Comparison of ENCODE assay signal across 28 cellular contexts in the genomic region with DNA sequence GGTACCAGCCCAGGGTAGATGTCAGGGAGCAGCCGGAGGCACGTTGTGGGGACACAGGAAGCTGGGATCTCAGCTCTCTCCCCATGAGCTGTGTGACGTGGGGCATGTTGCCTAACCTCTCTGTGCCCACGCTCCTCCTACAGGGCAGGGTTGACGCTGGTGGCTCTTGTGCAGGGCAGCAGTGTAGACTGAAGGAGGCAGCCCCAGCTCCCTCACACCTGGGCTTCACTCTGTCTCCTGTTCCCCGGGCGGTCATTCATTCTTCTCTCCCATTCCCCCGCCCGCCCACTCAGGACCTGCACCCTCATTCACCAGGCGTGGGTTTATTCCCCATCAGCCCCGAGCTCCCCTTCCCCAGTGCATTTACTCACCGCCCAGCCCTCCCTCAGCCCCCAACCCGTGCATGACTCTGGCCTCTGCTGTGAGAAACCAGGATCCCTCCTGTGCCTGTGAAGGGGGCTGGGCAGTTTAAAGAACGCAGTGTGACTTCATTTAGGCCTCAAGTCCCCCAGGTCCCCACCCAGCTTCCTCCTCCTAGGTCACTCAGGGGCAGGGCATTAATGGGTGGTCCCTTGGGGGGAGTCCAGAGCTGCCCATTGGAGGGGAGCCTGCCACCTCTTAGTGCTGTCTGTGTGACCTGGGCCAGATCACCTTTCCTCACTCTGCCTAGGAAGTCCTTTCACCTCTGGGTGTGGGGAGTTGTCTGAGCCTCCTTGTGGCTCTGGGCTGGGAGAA.
DNase-seq lines count a peak whose midpoint lies in the region; ATAC-seq, FAIRE-seq and TF ChIP-seq lines count a peak whose summit lies in the region.
"Had no signal": no experiment of that assay in that cellular context is flagged by ENCODE, and none has a peak within 500 bp of the region (broad histone marks: within the 10 kb centered on the region; RNA-seq: fewer than 3 reads in every experiment).

No MANE protein-coding gene starts in this region.

- peak; percentile 59 for DNase-seq in activated effector memory CD4-positive, alpha-beta T cell treated with anti-CD3 and anti-CD28 coated beads, Interleukin-2, amount 50 U/mL, for 16 hours
- no peak for DNase-seq in activated effector memory CD4-positive, alpha-beta T cell treated with Interleukin-2 at 50 U/mL for 16 hours
- DNase-seq in left lobe of liver (ENCODE audit: low spot score) (peak; percentile 22), sigmoid colon (peak; percentile 28), NOMO-1 treated with dmso at 0.1 percent for 144 hours (lab: John Stamatoyannopoulos, UW; ENCODE audit: unreplicated experiment) (no peak), RCC 7860 (ENCODE audit: low spot score) (no peak)
- no peak for DNase-seq in effector memory CD8-positive, alpha-beta T cell
- DNase-seq: activated CD4-positive, CD25-positive, alpha-beta regulatory T cell; anterior cingulate cortex; effector CD4-positive, alpha-beta T cell; HCEC 1CT; NCI-H1436 treated with DMSO at 0.1 percent for 48 hours; NCI-H2081 treated with DMSO at 0.1 percent for 48 hours; NCI-H748 treated with DMSO at 0.1 percent for 48 hours; right cardiac atrium; stimulated activated CD4-positive, alpha-beta T cell treated with anti-CD3 and anti-CD28 coated beads, Interleukin-12 subunit alpha, Interleukin-12 subunit beta, amount 100 ng/mL, for 4 hours; stimulated activated CD4-positive, alpha-beta T cell treated with anti-CD3 and anti-CD28 coated beads, Interleukin-4, amount 100 ng/mL, for 1 hour; transverse colon had no signal

- WGBS in sigmoid colon, 2 donors, result 57 to 69% methylated on average over 14 of the region's 14 CpGs

- no peaks in the 10 kb centered on the region for H3K4me1 Mint-ChIP-seq in effector memory CD8-positive, alpha-beta T cell (ENCODE audit: low read depth in 2 of 2)
- H3K4me1 Mint-ChIP-seq: CD14-positive monocyte, memory B cell, T-cell had no signal

- FAIRE-seq in RCC 7860 (lab: Jason Lieb, UNC), result no peak
- FAIRE-seq: A204.1, GM12892 had no signal

- TF ChIP-seq POLR2A in sigmoid colon (IDR thresholded peaks at IDR 0.05), result no peak

- no peaks in the 10 kb centered on the region for H3K36me3 Mint-ChIP-seq in effector memory CD8-positive, alpha-beta T cell (ENCODE audit: insufficient read depth)
- H3K36me3 Mint-ChIP-seq: activated naive CD8-positive, alpha-beta T cell; CD14-positive monocyte; memory B cell; T-cell had no signal

- H3K27me3 ChIP-seq in sigmoid colon, result peaks cover 0 to 44% (median 9%) of the 10 kb centered on the region in 3 donors
- H3K27me3 ChIP-seq: SJSA1 had no signal

- intact Hi-C loops in sigmoid colon (cut with DNase I), result no loop called here

- H3K9me3 ChIP-seq in sigmoid colon, result no peaks in the 10 kb centered on the region
- H3K9me3 ChIP-seq: SJSA1, transverse colon had no signal

- H3K9me3 Mint-ChIP-seq in effector memory CD8-positive, alpha-beta T cell, result no peaks in the 10 kb centered on the region
- H3K9me3 Mint-ChIP-seq: neural crest cell, T-cell had no signal

- H3K4me1 ChIP-seq in sigmoid colon, result no peaks in the 10 kb centered on the region
- H3K4me1 ChIP-seq: SJSA1, transverse colon had no signal

- H3K4me3 Mint-ChIP-seq in effector memory CD8-positive, alpha-beta T cell, result no peak overlapping the region
- H3K4me3 Mint-ChIP-seq: activated naive CD8-positive, alpha-beta T cell; CD14-positive monocyte; memory B cell; neural crest cell; T-cell had no signal

- TF ChIP-seq EP300 in sigmoid colon (IDR thresholded peaks at IDR 0.05), result no peak

- H3K27ac Mint-ChIP-seq in effector memory CD8-positive, alpha-beta T cell, result no peak overlapping the region
- H3K27ac Mint-ChIP-seq: activated naive CD8-positive, alpha-beta T cell; memory B cell; T-cell had no signal

- ATAC-seq in left lobe of liver (no peak), GM18511 (IDR thresholded peaks at IDR 0.05; ENCODE audit: unreplicated experiment) (no peak)
- no peak for ATAC-seq in effector memory CD8-positive, alpha-beta T cell (replicated peaks)
- ATAC-seq: right cardiac atrium, T-cell had no signal

- no peak for TF ChIP-seq CTCF in sigmoid colon (IDR thresholded peaks at IDR 0.05)

- H3K36me3 ChIP-seq in sigmoid colon, result no peaks in the 10 kb centered on the region
- H3K36me3 ChIP-seq: SJSA1, transverse colon had no signal

- H3K4me3 ChIP-seq in sigmoid colon, result no peak overlapping the region
- H3K4me3 ChIP-seq: SJSA1, transverse colon had no signal

- peaks cover 59 to 100% of the 10 kb centered on the region in 2 donors for H3K27me3 Mint-ChIP-seq in effector memory CD8-positive, alpha-beta T cell

- no peak overlapping the region for H3K27ac ChIP-seq in sigmoid colon
- H3K27ac ChIP-seq: epithelial cell of prostate, SJSA1, transverse colon had no signal

Comparison
In these comparisons a context has a peak if more than half of its experiments do, and no peak if none do; other contexts are left out.
1. DNase-seq: peak in activated effector memory CD4-positive, alpha-beta T cell treated with anti-CD3 and anti-CD28 coated beads, Interleukin-2, amount 50 U/mL, for 16 hours (single experiment), left lobe of liver (single experiment) and sigmoid colon (single experiment); none in activated effector memory CD4-positive, alpha-beta T cell treated with Interleukin-2 at 50 U/mL for 16 hours (single experiment), NOMO-1 treated with dmso at 0.1 percent for 144 hours (single experiment), RCC 7860 (single experiment) and effector memory CD8-positive, alpha-beta T cell (0 of 3).